20 cellular contexts compared by ENCODE assay signal in the genomic region with DNA sequence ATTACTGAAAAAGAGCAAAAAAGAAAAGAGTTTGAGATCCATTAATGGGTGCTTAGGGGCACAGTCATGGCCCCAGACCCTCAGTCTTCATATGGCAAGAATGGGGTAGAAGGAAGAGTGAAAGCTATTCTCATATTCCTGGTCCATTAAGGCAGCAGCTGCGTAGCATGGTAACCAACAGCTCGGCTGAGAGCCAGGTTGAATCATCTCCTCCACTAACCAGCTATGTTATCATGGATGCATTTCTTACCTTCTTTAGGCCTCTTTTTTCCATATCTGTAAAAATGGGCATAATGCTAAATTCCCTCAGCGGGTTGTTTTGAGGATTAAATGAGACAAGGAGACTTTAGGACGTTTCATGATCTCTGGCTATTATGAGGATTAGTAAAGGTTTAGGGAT. TPM values are rescaled to one million over a fixed set of nuclear protein-coding genes. Genes with fewer than 3 reads are reported as not detected.
DNase-seq lines count a peak whose midpoint lies in the region; FAIRE-seq and TF ChIP-seq lines count a peak whose summit lies in the region.
"Had no signal": no experiment of that assay in that cellular context is flagged by ENCODE, and none has a peak within 500 bp of the region (broad histone marks: within the 10 kb centered on the region; RNA-seq: fewer than 3 reads in every experiment).

No MANE protein-coding gene starts in this region.

- no peak for FAIRE-seq in astrocyte (lab: Jason Lieb, UNC)

- H3K79me2 ChIP-seq in astrocyte (ENCODE audit: insufficient read depth, low read length) = no peaks in the 10 kb centered on the region

- no peak for TF ChIP-seq CTCF in right atrium auricular region (IDR thresholded peaks at IDR 0.05)
- no peak for TF ChIP-seq CTCF in astrocyte (IDR thresholded peaks at IDR 0.05; ENCODE audit: insufficient read depth, low read depth, low read length)

- H3K4me1 ChIP-seq in right atrium auricular region (peaks cover 0 to 14% of the 10 kb centered on the region in 2 donors), astrocyte (ENCODE audit: insufficient read depth, low read length) (peaks cover 29% of the 10 kb centered on the region)

- H3K27me3 Mint-ChIP-seq in astrocyte (ENCODE audit: low read depth, unreplicated experiment) = no peaks in the 10 kb centered on the region
- H3K27me3 Mint-ChIP-seq in activated CD4-positive, alpha-beta memory T cell treated with anti-CD3 and anti-CD28 coated beads for 36 hours = no peaks in the 10 kb centered on the region
- H3K27me3 Mint-ChIP-seq: effector memory CD8-positive, alpha-beta T cell had no signal

- H3K36me3 ChIP-seq in right atrium auricular region = no peaks in the 10 kb centered on the region
- no peaks in the 10 kb centered on the region for H3K36me3 ChIP-seq in astrocyte (ENCODE audit: insufficient read depth, low read length)
- H3K36me3 ChIP-seq: cardiac muscle cell, left lung, spleen, transverse colon had no signal

- no peaks in the 10 kb centered on the region for H3K9me3 Mint-ChIP-seq in astrocyte (ENCODE audit: unreplicated experiment)
- no peaks in the 10 kb centered on the region for H3K9me3 Mint-ChIP-seq in activated CD4-positive, alpha-beta memory T cell treated with anti-CD3 and anti-CD28 coated beads for 36 hours
- H3K9me3 Mint-ChIP-seq: activated naive CD4-positive, alpha-beta T cell treated with anti-CD3 and anti-CD28 coated beads, Interleukin-2, amount 10 ng/mL, durations not matched to agents 7 days and 5 days; CD8-positive, alpha-beta T cell; effector memory CD8-positive, alpha-beta T cell; stimulated activated effector memory CD8-positive, alpha-beta T cell treated with anti-CD3 and anti-CD28 coated beads, Interleukin-12 subunit alpha, Interleukin-12 subunit beta, amount 100 ng/mL, for 72 hours had no signal

- peak overlapping the region; percentile 75 for H3K9ac ChIP-seq in astrocyte (ENCODE audit: low read length)

- DNase-seq in right atrium auricular region (ENCODE audit: low spot score) (no peak), cardiac septum (ENCODE audit: low spot score) (no peak), astrocyte (ENCODE audit: low read depth) (peak; percentile 85), iris pigment epithelial cell (ENCODE audit: low read depth) (peak; percentile 51), iPS-NIHi7 (ENCODE audit: extremely low spot score) (no peak), occipital lobe (lab: John Stamatoyannopoulos, UW) (no peak), HuH-7.5 (ENCODE audit: low spot score) (no peak)
- no peak for DNase-seq in activated CD4-positive, alpha-beta memory T cell treated with anti-CD3 and anti-CD28 coated beads for 36 hours
- DNase-seq: activated CD4-positive, alpha-beta T cell treated with anti-CD3 and anti-CD28 coated beads for 48 hours; activated naive CD4-positive, alpha-beta T cell treated with anti-CD3 and anti-CD28 coated beads, Interleukin-2, amount 10 ng/mL, durations not matched to agents 7 days and 5 days; CD8-positive, alpha-beta T cell; DND-41; effector memory CD8-positive, alpha-beta T cell; left lung; NCI-H187; NCI-H510A; spleen; transverse colon had no signal

- H3K4me3 Mint-ChIP-seq in astrocyte (ENCODE audit: unreplicated experiment) = peak overlapping the region; percentile 20
- H3K4me3 Mint-ChIP-seq in activated CD4-positive, alpha-beta memory T cell treated with anti-CD3 and anti-CD28 coated beads for 36 hours = no peak overlapping the region
- H3K4me3 Mint-ChIP-seq: activated naive CD4-positive, alpha-beta T cell treated with anti-CD3 and anti-CD28 coated beads, Interleukin-2, amount 10 ng/mL, durations not matched to agents 7 days and 5 days; stimulated activated effector memory CD8-positive, alpha-beta T cell treated with anti-CD3 and anti-CD28 coated beads, Interleukin-12 subunit alpha, Interleukin-12 subunit beta, amount 100 ng/mL, for 72 hours had no signal

- H3K9me3 ChIP-seq in right atrium auricular region (no peaks in the 10 kb centered on the region), astrocyte (ENCODE audit: insufficient read depth, low read depth, low read length) (no peaks in the 10 kb centered on the region)
- H3K9me3 ChIP-seq: left lung, spleen, transverse colon had no signal

- peak overlapping the region; percentile 73 for H3K4me2 ChIP-seq in astrocyte (ENCODE audit: low read length)

- H3K27ac ChIP-seq in right atrium auricular region (peak overlapping the region; percentile 53 to 66), astrocyte (ENCODE audit: low read depth, low read length) (peak overlapping the region; percentile 95)
- H3K27ac ChIP-seq: spleen, transverse colon had no signal

- CTCF ChIA-PET in activated CD4-positive, alpha-beta memory T cell treated with anti-CD3 and anti-CD28 coated beads for 36 hours (lab: Charles Lee) = interaction anchor here (1.2 to 3.7 kb wide), 4 partner anchors 14 to 334 kb away, joined by 3 to 68 read pairs (median 20); a partner anchor contains a TSS

- intact Hi-C loops in cardiac septum (cut with DNase I) = no loop called here
- intact Hi-C loops in activated CD4-positive, alpha-beta memory T cell treated with anti-CD3 and anti-CD28 coated beads for 36 hours (cut with micrococcal nuclease) = no loop called here

- H3K4me3 ChIP-seq in right atrium auricular region (no peak overlapping the region), astrocyte (ENCODE audit: insufficient read depth, low read depth, low read length) (peak overlapping the region; percentile 24)
- H3K4me3 ChIP-seq: cardiac muscle cell, left lung, spleen, transverse colon had no signal

- POLR2A ChIA-PET in activated CD4-positive, alpha-beta memory T cell treated with anti-CD3 and anti-CD28 coated beads for 36 hours (lab: Charles Lee) = no interaction called here

- H3K4me1 Mint-ChIP-seq in astrocyte (ENCODE audit: low read depth, unreplicated experiment) = peaks cover 38% of the 10 kb centered on the region
- peaks cover 22% of the 10 kb centered on the region for H3K4me1 Mint-ChIP-seq in activated CD4-positive, alpha-beta memory T cell treated with anti-CD3 and anti-CD28 coated beads for 36 hours (ENCODE audit: low read depth)

- H3K27me3 ChIP-seq in right atrium auricular region (no peaks in the 10 kb centered on the region), astrocyte (ENCODE audit: insufficient read depth, low read length) (no peaks in the 10 kb centered on the region)
- H3K27me3 ChIP-seq: left lung, spleen, transverse colon had no signal

- no peaks in the 10 kb centered on the region for H3K36me3 Mint-ChIP-seq in astrocyte (ENCODE audit: low read depth, unreplicated experiment)
- H3K36me3 Mint-ChIP-seq in activated CD4-positive, alpha-beta memory T cell treated with anti-CD3 and anti-CD28 coated beads for 36 hours = peaks cover 2% of the 10 kb centered on the region
- H3K36me3 Mint-ChIP-seq: activated naive CD4-positive, alpha-beta T cell treated with anti-CD3 and anti-CD28 coated beads, Interleukin-2, amount 10 ng/mL, durations not matched to agents 7 days and 5 days; CD8-positive, alpha-beta T cell; stimulated activated effector memory CD8-positive, alpha-beta T cell treated with anti-CD3 and anti-CD28 coated beads, Interleukin-12 subunit alpha, Interleukin-12 subunit beta, amount 100 ng/mL, for 72 hours had no signal

- peak overlapping the region; percentile 91 for H3K27ac Mint-ChIP-seq in astrocyte (ENCODE audit: unreplicated experiment)
- no peak overlapping the region for H3K27ac Mint-ChIP-seq in activated CD4-positive, alpha-beta memory T cell treated with anti-CD3 and anti-CD28 coated beads for 36 hours
- H3K27ac Mint-ChIP-seq: activated naive CD4-positive, alpha-beta T cell treated with anti-CD3 and anti-CD28 coated beads, Interleukin-2, amount 10 ng/mL, durations not matched to agents 7 days and 5 days; CD8-positive, alpha-beta T cell had no signal

- H2AFZ ChIP-seq in astrocyte (ENCODE audit: low read depth, low read length) = no peak overlapping the region

- no peaks in the 10 kb centered on the region for H4K20me1 ChIP-seq in astrocyte (ENCODE audit: insufficient read depth, low read length)

RNA-seq across cellular contexts. Expression of a gene that starts 15.0 kb away (rescaled TPM):
- total RNA-seq in right atrium auricular region (100 to 1,000 TPM; 108 to 130 TPM), cardiac septum (104 TPM), astrocyte (350 and 355 TPM in 2 replicates), occipital lobe (153 TPM)
- 100 to 1,000 TPM; 245 to 251 TPM for total RNA-seq in activated CD4-positive, alpha-beta memory T cell treated with anti-CD3 and anti-CD28 coated beads for 36 hours

RNA-seq across cellular contexts. Expression of a gene that starts 50.6 kb away (rescaled TPM):
- total RNA-seq in right atrium auricular region = 10 to 100 TPM; 20.2 to 23.7 TPM
- total RNA-seq in cardiac septum = 7.1 TPM
- total RNA-seq in astrocyte = 8.5 and 10.0 TPM in 2 replicates
- total RNA-seq in activated CD4-positive, alpha-beta memory T cell treated with anti-CD3 and anti-CD28 coated beads for 36 hours = 1 to 10 TPM; 1.0 to 1.3 TPM
- total RNA-seq in occipital lobe = 41.8 TPM

Comparison
In these comparisons a context has a peak if more than half of its experiments do, and no peak if none do; other contexts are left out.
1. DNase-seq: peak in astrocyte (single experiment) and iris pigment epithelial cell (single experiment); none in right atrium auricular region (single experiment), cardiac septum (single experiment), activated CD4-positive, alpha-beta memory T cell treated with anti-CD3 and anti-CD28 coated beads for 36 hours (single experiment), iPS-NIHi7 (single experiment), occipital lobe (single experiment) and HuH-7.5 (single experiment).